In genomic region chrX:149950681-149951080, GRCh38 we compare ENCODE assay signal across 8 cellular contexts. TPM values are rescaled to one million over a fixed set of nuclear protein-coding genes. Genes with fewer than 3 reads are reported as not detected.
DNase-seq lines count a peak whose midpoint lies in the region; ATAC-seq and TF ChIP-seq lines count a peak whose summit lies in the region.

No MANE protein-coding gene starts in this region.

- DNase-seq in EH (ENCODE audit: low read depth) (peak; percentile 68), WERI-Rb-1 (peak; percentile 17), iris pigment epithelial cell (ENCODE audit: low read depth) (peak; percentile 61), HuH-7.5 (ENCODE audit: low spot score) (no peak)
- peak; percentile 25 for DNase-seq in Jurkat, Clone E6-1 (ENCODE audit: low read depth, low spot score)
- DNase-seq in stimulated activated CD4-positive, alpha-beta T cell treated with anti-CD3 and anti-CD28 coated beads, Interleukin-1b, Interleukin-23, amount 100 ng/mL, for 48 hours = no peak

- no peaks in the 10 kb centered on the region for H3K36me3 ChIP-seq in WERI-Rb-1

- H3K27ac ChIP-seq in WERI-Rb-1 = no peak overlapping the region

- ATAC-seq in HG02642 (IDR thresholded peaks at IDR 0.05; ENCODE audit: poor library complexity, unreplicated experiment) = no peak
- ATAC-seq in HG02571 (IDR thresholded peaks at IDR 0.05; ENCODE audit: unreplicated experiment) = no peak

- no peaks in the 10 kb centered on the region for H3K9me3 ChIP-seq in WERI-Rb-1 (ENCODE audit: severe bottlenecking)

- H3K4me3 ChIP-seq in Jurkat, Clone E6-1 (ENCODE audit: low read length) = no peak overlapping the region
- H3K4me3 ChIP-seq in WERI-Rb-1 (ENCODE audit: low read depth, low read length) = no peak overlapping the region

- H3K27me3 ChIP-seq in WERI-Rb-1 (ENCODE audit: insufficient read depth, low read depth, severe bottlenecking) = no peaks in the 10 kb centered on the region

- 0 out of 2 replicates have a peak, but pooled peaks have one; percentile 19 for TF ChIP-seq CTCF in WERI-Rb-1 (IDR thresholded peaks at IDR 0.05; ENCODE audit: low read depth, low read length)

RNA-seq across cellular contexts. Expression of gene EOLA2, which starts 12.4 kb away (rescaled TPM):
- polyA plus RNA-seq in Jurkat, Clone E6-1 (2012; ENCODE audit: insufficient read depth, insufficient read length) = 34.6 TPM

RNA-seq across cellular contexts. Expression of gene HSFX4, which starts 21.3 kb away (rescaled TPM):
- polyA plus RNA-seq in Jurkat, Clone E6-1 (2012; ENCODE audit: insufficient read depth, insufficient read length) = not detected

Comparison
In these comparisons a context has a peak if more than half of its experiments do, and no peak if none do; other contexts are left out.
1. DNase-seq: peak in EH (single experiment), Jurkat, Clone E6-1 (single experiment), WERI-Rb-1 (single experiment) and iris pigment epithelial cell (single experiment); none in HuH-7.5 (single experiment) and stimulated activated CD4-positive, alpha-beta T cell treated with anti-CD3 and anti-CD28 coated beads, Interleukin-1b, Interleukin-23, amount 100 ng/mL, for 48 hours (single experiment).